In the genomic region with DNA sequence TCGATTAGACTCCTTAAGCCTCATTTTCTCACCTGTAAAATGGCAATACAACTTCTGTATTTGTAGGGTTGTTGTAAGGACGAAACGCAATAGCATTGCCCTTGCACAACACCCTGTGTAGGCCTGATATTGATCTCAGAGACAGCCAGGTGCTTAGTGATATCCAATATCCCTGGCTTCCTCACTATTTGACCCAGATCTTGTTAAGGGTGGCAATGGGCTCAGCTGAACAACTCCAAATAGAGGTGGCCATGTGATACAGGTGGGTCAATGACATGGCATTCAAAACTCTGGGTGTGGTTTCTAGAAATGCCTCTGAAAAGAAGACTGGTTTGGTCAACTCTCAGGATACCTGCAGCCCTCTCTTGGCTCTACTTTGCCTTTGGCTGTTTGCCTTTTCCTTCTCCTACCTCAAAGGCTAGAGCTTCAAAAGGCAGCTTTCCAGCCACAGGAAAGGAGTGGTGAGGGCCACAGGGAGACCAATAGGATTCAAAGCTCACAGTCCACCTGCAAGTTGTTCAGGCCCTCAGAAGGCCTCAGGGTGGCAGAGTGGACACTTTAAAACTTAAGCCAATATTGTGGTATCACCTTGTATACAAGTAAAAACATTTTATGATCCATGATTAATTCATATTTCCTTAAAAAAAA, we compare ENCODE assay signal across 25 cellular contexts. TPM values are rescaled to one million over a fixed set of nuclear protein-coding genes. Genes with fewer than 3 reads are reported as not detected.
"Had no signal": no experiment of that assay in that cellular context is flagged by ENCODE, and none has a peak within 500 bp of the region (broad histone marks: within the 10 kb centered on the region; RNA-seq: fewer than 3 reads in every experiment).

No MANE protein-coding gene starts in this region.

- H3K4me1 ChIP-seq: lower lobe of right lung, right atrium auricular region, stomach, transverse colon had no signal

- DNase-seq: cortex of kidney; dorsolateral prefrontal cortex; effector CD8-positive, alpha-beta T cell; foreskin melanocyte; head of caudate nucleus; kidney; left cardiac atrium; lower lobe of right lung; natural killer cell; small intestine; stimulated activated CD4-positive, alpha-beta T cell treated with anti-CD3 and anti-CD28 coated beads, Interleukin-12 subunit alpha, Interleukin-12 subunit beta, amount 100 ng/mL, for 4 hours; stimulated activated naive CD4-positive, alpha-beta T cell; stomach; substantia nigra; transverse colon had no signal

- H3K36me3 ChIP-seq: lower lobe of right lung, right atrium auricular region, stomach, thoracic aorta, transverse colon had no signal

- H3K27me3 ChIP-seq: dorsolateral prefrontal cortex, hepatocyte, right atrium auricular region, stomach, transverse colon had no signal

- H3K4me3 ChIP-seq: dorsolateral prefrontal cortex, hepatocyte, lower lobe of right lung, right atrium auricular region, stomach, thoracic aorta, transverse colon had no signal

- FAIRE-seq: kidney, small intestine had no signal

- H3K27ac ChIP-seq: dorsolateral prefrontal cortex, hepatocyte, lower lobe of right lung, right atrium auricular region, stomach, thoracic aorta, transverse colon had no signal

- ATAC-seq: left cardiac atrium, lower lobe of right lung, natural killer cell had no signal

- H3K9me3 ChIP-seq: lower lobe of right lung, right atrium auricular region, stomach, thoracic aorta, transverse colon had no signal

RNA-seq across cellular contexts. Expression of gene ERVW-1, which starts 45.3 kb away (rescaled TPM):
- total RNA-seq: kidney, left cardiac atrium, lower lobe of right lung, mesothelial cell of epicardium, mucosa of gallbladder, myocyte, natural killer cell, neural crest cell, osteocyte, posterior vena cava, right atrium auricular region, thoracic aorta, transverse colon, urinary bladder had no signal
